In the genomic region with DNA sequence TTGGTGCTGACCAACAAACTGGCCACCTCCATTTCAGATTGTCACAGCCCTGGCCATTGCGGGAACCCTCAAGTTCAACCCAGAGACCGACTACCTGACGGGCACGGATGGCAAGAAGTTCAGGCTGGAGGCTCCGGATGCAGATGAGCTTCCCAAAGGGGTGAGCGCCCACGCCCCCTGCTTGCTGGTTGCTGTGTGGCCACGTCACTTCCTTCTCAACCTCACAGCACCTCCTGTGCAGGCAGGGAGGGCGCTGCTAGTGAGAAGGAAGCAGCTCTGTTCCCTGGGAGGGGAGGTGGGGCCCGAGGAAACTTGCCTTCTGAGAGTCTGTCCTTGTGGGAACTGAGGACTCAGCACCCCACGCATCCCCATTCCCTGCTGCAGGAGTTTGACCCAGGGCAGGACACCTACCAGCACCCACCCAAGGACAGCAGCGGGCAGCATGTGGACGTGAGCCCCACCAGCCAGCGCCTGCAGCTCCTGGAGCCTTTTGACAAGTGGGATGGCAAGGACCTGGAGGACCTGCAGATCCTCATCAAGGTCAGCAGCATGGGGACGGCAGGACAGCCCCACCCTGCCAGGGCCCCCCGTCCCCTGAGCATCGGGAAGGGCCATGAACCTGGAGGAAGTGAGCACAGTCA, we compare ENCODE assay signal across 1 cellular context.
A peak's percentile ranks its signal among the peaks of the same experiment; 100 is the strongest.
TF ChIP-seq lines count a peak whose summit lies in the region.

No MANE protein-coding gene starts in this region.

TF ChIP-seq in GM12878, 131 proteins besides CTCF, POLR2A, EP300 and RAD21:
- peak; percentile 21; the same call in 1 of the 2 replicates for TF ChIP-seq CREB1 (IDR thresholded peaks at IDR 0.05; ENCODE audit: low read depth)
- peak; percentile 61; the same call in 1 of the 2 replicates for TF ChIP-seq CREM (IDR thresholded peaks at IDR 0.05; ENCODE audit: low read depth)
- no peak for TF ChIP-seq FOS (IDR thresholded peaks at IDR 0.05; ENCODE audit: borderline replicate concordance, extremely low read depth, insufficient read length)
